Comparison of ENCODE assay signal across 28 cellular contexts in genomic region chr20:32807706-32808105, GRCh38. TPM values are rescaled to one million over a fixed set of nuclear protein-coding genes. Genes with fewer than 3 reads are reported as not detected.
DNase-seq lines count a peak whose midpoint lies in the region; ATAC-seq and TF ChIP-seq lines count a peak whose summit lies in the region.
"Had no signal": no experiment of that assay in that cellular context is flagged by ENCODE, and none has a peak within 500 bp of the region (broad histone marks: within the 10 kb centered on the region; RNA-seq: fewer than 3 reads in every experiment).

No MANE protein-coding gene starts in this region.

- H3K4me1 ChIP-seq in cardiac muscle cell (ENCODE audit: low read depth) (peaks cover 21% of the 10 kb centered on the region), heart right ventricle (no peaks in the 10 kb centered on the region), iPS-20b (ENCODE audit: insufficient read depth, low read length) (peaks cover 29% of the 10 kb centered on the region), body of pancreas (no peaks in the 10 kb centered on the region), MM.1S (ENCODE audit: low read length) (no peaks in the 10 kb centered on the region)
- H3K4me1 ChIP-seq: ascending aorta, SJSA1, stomach had no signal

- no peaks in the 10 kb centered on the region for H3K79me2 ChIP-seq in MM.1S (ENCODE audit: low read length)

- H3K27ac ChIP-seq in cardiac muscle cell (peak overlapping the region; percentile 76), heart right ventricle (no peak overlapping the region), iPS-20b (ENCODE audit: low read length) (no peak overlapping the region), body of pancreas (no peak overlapping the region), MM.1S (ENCODE audit: low read length) (no peak overlapping the region)
- H3K27ac ChIP-seq: ascending aorta, BLaER1, ovary, SJSA1, stomach had no signal

- 63 to 78% methylated on average over 9 of the region's 9 CpGs for WGBS in heart right ventricle, 2 donors
- WGBS in body of pancreas, 2 donors, result 84 to 85% methylated on average over 9 of the region's 9 CpGs

- H3K4me2 ChIP-seq in MM.1S (ENCODE audit: low read depth, low read length), result no peak overlapping the region

- H2AFZ ChIP-seq in MM.1S (ENCODE audit: low read length), result no peak overlapping the region

- no peaks in the 10 kb centered on the region for H3K9me2 ChIP-seq in MM.1S (replicated peaks; ENCODE audit: insufficient read depth, low read length)

- peak overlapping the region in 2 of 10 donors; percentile 67 to 74 for H3K27ac Mint-ChIP-seq in naive thymus-derived CD8-positive, alpha-beta T cell
- H3K27ac Mint-ChIP-seq: activated CD4-positive, alpha-beta T cell treated with anti-CD3 and anti-CD28 coated beads, Interleukin-2, amount 10 ng/mL, durations not matched to agents 7 days and 5 days; activated CD8-positive, alpha-beta memory T cell treated with anti-CD3 and anti-CD28 coated beads, Interleukin-2, amount 10 ng/mL, durations not matched to agents 7 days and 5 days; activated naive CD8-positive, alpha-beta T cell; memory B cell; T-helper 1 cell treated with Interleukin-12 subunit alpha and Interleukin-12 subunit beta and Interleukin-4 antibody, amounts not matched to agents 30 μg/mL and 1 μg/mL, for 36 hours; type B pancreatic cell had no signal

- H3K9me3 ChIP-seq in cardiac muscle cell (ENCODE audit: low read depth) (no peaks in the 10 kb centered on the region), heart right ventricle (no peaks in the 10 kb centered on the region), iPS-20b (ENCODE audit: insufficient read depth, low read depth, low read length) (no peaks in the 10 kb centered on the region), body of pancreas (no peaks in the 10 kb centered on the region), MM.1S (replicated peaks; ENCODE audit: insufficient read depth, low read length) (no peaks in the 10 kb centered on the region)
- H3K9me3 ChIP-seq: ascending aorta, BLaER1, ovary, SJSA1, stomach had no signal

- TF ChIP-seq CTCF in cardiac muscle cell (IDR thresholded peaks at IDR 0.05; ENCODE audit: low read depth, low read length) (no peak), heart right ventricle (IDR thresholded peaks at IDR 0.05) (no peak), body of pancreas (IDR thresholded peaks at IDR 0.05) (no peak), MM.1S (IDR thresholded peaks at IDR 0.05; ENCODE audit: low read length) (no peak)

- H3K4me3 Mint-ChIP-seq in naive thymus-derived CD8-positive, alpha-beta T cell, result no peak overlapping the region
- H3K4me3 Mint-ChIP-seq: activated CD4-positive, alpha-beta T cell treated with anti-CD3 and anti-CD28 coated beads, Interleukin-2, amount 10 ng/mL, durations not matched to agents 7 days and 5 days; activated CD8-positive, alpha-beta memory T cell treated with anti-CD3 and anti-CD28 coated beads, Interleukin-2, amount 10 ng/mL, durations not matched to agents 7 days and 5 days; activated naive CD8-positive, alpha-beta T cell; memory B cell; T-helper 1 cell treated with Interleukin-12 subunit alpha and Interleukin-12 subunit beta and Interleukin-4 antibody, amounts not matched to agents 30 μg/mL and 1 μg/mL, for 36 hours; type B pancreatic cell had no signal

- no peaks in the 10 kb centered on the region for H4K20me1 ChIP-seq in MM.1S (ENCODE audit: insufficient read depth, low read length)
- H4K20me1 ChIP-seq: BLaER1 had no signal

- H3K27me3 ChIP-seq in cardiac muscle cell, result no peaks in the 10 kb centered on the region
- H3K27me3 ChIP-seq in heart right ventricle, result no peaks in the 10 kb centered on the region
- H3K27me3 ChIP-seq in iPS-20b (ENCODE audit: insufficient read depth, low read length), result no peaks in the 10 kb centered on the region
- no peaks in the 10 kb centered on the region for H3K27me3 ChIP-seq in body of pancreas
- H3K27me3 ChIP-seq in MM.1S (replicated peaks; ENCODE audit: insufficient read depth, low read length), result no peaks in the 10 kb centered on the region
- H3K27me3 ChIP-seq: ascending aorta, BLaER1, ovary, SJSA1, stomach had no signal

- DNase-seq in cardiac muscle cell (ENCODE audit: low read depth in 1 of 2, low spot score in 1 of 2) (peak in 1 of 2 donors; percentile 88), heart right ventricle (no peak), NCI-H526 (lab: John Stamatoyannopoulos, UW) (peak; percentile 61 to 90), body of pancreas (no peak), CD1c-positive myeloid dendritic cell (ENCODE audit: extremely low spot score) (no peak), MM.1S (no peak)
- DNase-seq in naive thymus-derived CD8-positive, alpha-beta T cell, result no peak
- DNase-seq: ACHN; activated CD4-positive, alpha-beta T cell treated with anti-CD3 and anti-CD28 coated beads, Interleukin-2, amount 10 ng/mL, durations not matched to agents 7 days and 5 days; activated CD8-positive, alpha-beta memory T cell treated with anti-CD3 and anti-CD28 coated beads, Interleukin-2, amount 10 ng/mL, durations not matched to agents 7 days and 5 days; cerebellar nuclear complex; effector CD8-positive, alpha-beta T cell; foreskin melanocyte; hypothalamus; kidney glomerular epithelial cell; ovary; stomach had no signal

- H3K27me3 Mint-ChIP-seq in naive thymus-derived CD8-positive, alpha-beta T cell, result no peaks in the 10 kb centered on the region
- H3K27me3 Mint-ChIP-seq: activated CD4-positive, alpha-beta T cell treated with anti-CD3 and anti-CD28 coated beads, Interleukin-2, amount 10 ng/mL, durations not matched to agents 7 days and 5 days; activated CD8-positive, alpha-beta memory T cell treated with anti-CD3 and anti-CD28 coated beads, Interleukin-2, amount 10 ng/mL, durations not matched to agents 7 days and 5 days; activated naive CD8-positive, alpha-beta T cell; memory B cell; type B pancreatic cell had no signal

- peaks cover 0 to 6% (median 2%) of the 10 kb centered on the region in 4 donors for H3K4me1 Mint-ChIP-seq in naive thymus-derived CD8-positive, alpha-beta T cell
- H3K4me1 Mint-ChIP-seq: activated CD4-positive, alpha-beta T cell treated with anti-CD3 and anti-CD28 coated beads, Interleukin-2, amount 10 ng/mL, durations not matched to agents 7 days and 5 days; activated CD8-positive, alpha-beta memory T cell treated with anti-CD3 and anti-CD28 coated beads, Interleukin-2, amount 10 ng/mL, durations not matched to agents 7 days and 5 days; memory B cell had no signal

- H3K36me3 ChIP-seq in cardiac muscle cell (peaks cover 6% of the 10 kb centered on the region), heart right ventricle (peaks cover 0 to 33% (median 0%) of the 10 kb centered on the region in 9 donors), iPS-20b (ENCODE audit: insufficient read depth, low read depth, low read length) (peaks cover 79% of the 10 kb centered on the region), body of pancreas (replicated peaks in 1 of 2; ENCODE audit: insufficient read depth in 1 of 2, low read depth in 2 of 2) (no peaks in the 10 kb centered on the region), MM.1S (replicated peaks; ENCODE audit: insufficient read depth, low read length) (no peaks in the 10 kb centered on the region)
- H3K36me3 ChIP-seq: ovary had no signal

- no peaks in the 10 kb centered on the region for H3F3A ChIP-seq in MM.1S (ENCODE audit: insufficient read depth, low read length)

- POLR2A ChIA-PET in naive thymus-derived CD8-positive, alpha-beta T cell (lab: Charles Lee), result no interaction called here

- no peak for ATAC-seq in heart right ventricle
- ATAC-seq in body of pancreas, result no peak
- no peak for ATAC-seq in naive thymus-derived CD8-positive, alpha-beta T cell
- ATAC-seq: activated CD8-positive, alpha-beta memory T cell treated with anti-CD3 and anti-CD28 coated beads, Interleukin-2, amount 10 ng/mL, durations not matched to agents 7 days and 5 days; K562; sciatic nerve had no signal

- peaks cover 0 to 3% (median 0%) of the 10 kb centered on the region in 3 donors for H3K36me3 Mint-ChIP-seq in naive thymus-derived CD8-positive, alpha-beta T cell
- H3K36me3 Mint-ChIP-seq: activated CD8-positive, alpha-beta memory T cell treated with anti-CD3 and anti-CD28 coated beads, Interleukin-2, amount 10 ng/mL, durations not matched to agents 7 days and 5 days; memory B cell had no signal

- H3K9ac ChIP-seq in iPS-20b (ENCODE audit: low read depth, low read length) (no peak overlapping the region), MM.1S (ENCODE audit: low read length) (no peak overlapping the region)
- H3K9ac ChIP-seq: BLaER1 had no signal

- H3K4me3 ChIP-seq in cardiac muscle cell (no peak overlapping the region), heart right ventricle (no peak overlapping the region), iPS-20b (ENCODE audit: low read length) (peak overlapping the region; percentile 15; the same call in 1 of the 2 replicates), body of pancreas (no peak overlapping the region), MM.1S (ENCODE audit: low read length) (no peak overlapping the region)
- H3K4me3 ChIP-seq: ascending aorta, BLaER1, K562, ovary, SJSA1, stomach had no signal

- TF ChIP-seq POLR2A in body of pancreas (IDR thresholded peaks at IDR 0.05), result no peak

- intact Hi-C loops in heart right ventricle (cut with DNase I), result no loop called here
- intact Hi-C loops in body of pancreas (cut with DNase I), result no loop called here

- H3K9me3 Mint-ChIP-seq in naive thymus-derived CD8-positive, alpha-beta T cell, result no peaks in the 10 kb centered on the region
- H3K9me3 Mint-ChIP-seq: activated CD4-positive, alpha-beta T cell treated with anti-CD3 and anti-CD28 coated beads, Interleukin-2, amount 10 ng/mL, durations not matched to agents 7 days and 5 days; memory B cell; T-helper 1 cell treated with Interleukin-12 subunit alpha and Interleukin-12 subunit beta and Interleukin-4 antibody, amounts not matched to agents 30 μg/mL and 1 μg/mL, for 36 hours; type B pancreatic cell had no signal

RNA-seq across cellular contexts. Expression of gene MAPRE1, which starts 12.0 kb away (rescaled TPM):
- total RNA-seq in cardiac muscle cell (106 and 117 TPM in 2 replicates), heart right ventricle (10 to 100 TPM; 56.5 to 88.0 (median 68.1) TPM), body of pancreas (10 to 100 TPM; 32.4 to 37.6 TPM)
- polyA plus RNA-seq in cardiac muscle cell (103 and 127 TPM in 2 replicates), heart right ventricle (10 to 100 TPM; 15.6 to 49.3 TPM)
- total RNA-seq in naive thymus-derived CD8-positive, alpha-beta T cell, result 10 to 100 TPM; 81.3 to 86.3 TPM
- polyA plus RNA-seq in naive thymus-derived CD8-positive, alpha-beta T cell, result 100 to 1,000 TPM; 100 to 112 (median 108) TPM

RNA-seq across cellular contexts. Expression of gene DNMT3B, which starts 45.5 kb away (rescaled TPM):
- total RNA-seq in cardiac muscle cell (11.9 and 24.3 TPM in 2 replicates), heart right ventricle (under 1 TPM; 0.27 to 0.95 (median 0.68) TPM), body of pancreas (1 to 10 TPM; 6.3 to 6.5 TPM)
- polyA plus RNA-seq in cardiac muscle cell (10.2 and 14.8 TPM in 2 replicates), heart right ventricle (1 to 10 TPM in 1 of 2 donors, under 1 TPM in 1; 0.35 to 1.8 TPM)
- total RNA-seq in naive thymus-derived CD8-positive, alpha-beta T cell, result under 1 TPM; 0.44 to 0.82 TPM
- polyA plus RNA-seq in naive thymus-derived CD8-positive, alpha-beta T cell, result under 1 TPM in 2 of 3 donors, not detected in 1; 0.08 to 0.65 TPM

RNA-seq across cellular contexts. Expression of gene EFCAB8, which starts 51.0 kb away (rescaled TPM):
- total RNA-seq in cardiac muscle cell, result not detected in 2 replicates
- 0.54 TPM in 1 of 2 replicates, not detected in the other for polyA plus RNA-seq in cardiac muscle cell
- under 1 TPM in 1 of 10 donors, not detected in 9; 0.58 TPM for total RNA-seq in heart right ventricle
- polyA plus RNA-seq in heart right ventricle, result under 1 TPM in 1 of 2 donors, not detected in 1; 0.15 TPM
- under 1 TPM in 1 of 2 donors, not detected in 1; 0.26 TPM for total RNA-seq in body of pancreas
- 1 to 10 TPM; 2.2 to 2.9 TPM for total RNA-seq in naive thymus-derived CD8-positive, alpha-beta T cell
- not detected for polyA plus RNA-seq in naive thymus-derived CD8-positive, alpha-beta T cell
- total RNA-seq: ascending aorta, myocyte had no signal
- polyA plus RNA-seq: ovary, stomach had no signal

Comparison
In these comparisons a context has a peak if more than half of its experiments do, and no peak if none do; other contexts are left out.
1. DNase-seq: peak in NCI-H526 (2 of 2); none in heart right ventricle (0 of 2), body of pancreas (0 of 4), CD1c-positive myeloid dendritic cell (single experiment), naive thymus-derived CD8-positive, alpha-beta T cell (0 of 10) and MM.1S (single experiment).